In the genomic region with DNA sequence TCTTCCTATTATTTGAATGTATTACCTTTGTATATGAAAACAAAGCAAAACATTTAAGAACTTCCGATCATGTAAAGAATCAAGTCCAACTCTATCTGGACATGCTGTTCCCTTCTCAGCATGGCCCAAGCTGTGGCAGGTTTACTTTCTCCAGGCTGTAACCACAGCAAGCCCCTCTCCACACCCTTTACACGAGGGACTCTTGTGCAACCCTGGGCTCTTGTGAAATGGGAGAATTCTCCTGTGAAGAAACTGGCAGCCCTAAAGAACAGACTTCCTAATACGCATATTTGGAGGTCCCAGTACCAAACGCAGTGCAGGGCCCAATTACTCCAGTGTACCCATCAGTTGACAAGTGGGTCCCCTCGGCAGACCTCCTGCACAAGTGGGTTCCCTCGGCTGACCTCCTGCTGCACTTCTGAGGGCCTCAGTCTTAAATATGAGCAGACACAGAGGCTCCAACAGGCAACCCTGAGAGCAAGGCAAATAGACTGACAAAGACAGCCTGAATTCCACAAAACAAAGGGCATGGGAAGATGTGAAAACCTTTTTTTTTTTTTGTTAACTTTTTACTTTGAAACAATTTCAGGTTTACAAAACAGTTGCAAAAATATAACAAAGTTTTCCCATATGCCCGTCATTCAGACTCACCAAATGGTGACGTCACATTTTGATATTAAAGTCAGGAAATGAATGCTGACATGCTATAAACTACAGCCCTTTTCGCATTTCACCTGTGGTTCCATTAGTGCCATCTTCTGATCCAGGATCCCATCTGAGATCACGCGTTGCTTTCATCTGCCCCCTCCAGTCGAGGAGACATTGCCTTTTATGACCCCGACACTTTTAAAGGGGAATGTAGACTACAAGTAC, we compare ENCODE assay signal across 1 cellular context.
TF ChIP-seq lines count a peak whose summit lies in the region.

No MANE protein-coding gene starts in this region.

TF ChIP-seq in SK-N-SH treated with all-trans-retinoic acid at 6 μM for 48 hours, 23 proteins besides CTCF, POLR2A, EP300 and RAD21 (continued from another document):
- TF ChIP-seq, protein P1, sequence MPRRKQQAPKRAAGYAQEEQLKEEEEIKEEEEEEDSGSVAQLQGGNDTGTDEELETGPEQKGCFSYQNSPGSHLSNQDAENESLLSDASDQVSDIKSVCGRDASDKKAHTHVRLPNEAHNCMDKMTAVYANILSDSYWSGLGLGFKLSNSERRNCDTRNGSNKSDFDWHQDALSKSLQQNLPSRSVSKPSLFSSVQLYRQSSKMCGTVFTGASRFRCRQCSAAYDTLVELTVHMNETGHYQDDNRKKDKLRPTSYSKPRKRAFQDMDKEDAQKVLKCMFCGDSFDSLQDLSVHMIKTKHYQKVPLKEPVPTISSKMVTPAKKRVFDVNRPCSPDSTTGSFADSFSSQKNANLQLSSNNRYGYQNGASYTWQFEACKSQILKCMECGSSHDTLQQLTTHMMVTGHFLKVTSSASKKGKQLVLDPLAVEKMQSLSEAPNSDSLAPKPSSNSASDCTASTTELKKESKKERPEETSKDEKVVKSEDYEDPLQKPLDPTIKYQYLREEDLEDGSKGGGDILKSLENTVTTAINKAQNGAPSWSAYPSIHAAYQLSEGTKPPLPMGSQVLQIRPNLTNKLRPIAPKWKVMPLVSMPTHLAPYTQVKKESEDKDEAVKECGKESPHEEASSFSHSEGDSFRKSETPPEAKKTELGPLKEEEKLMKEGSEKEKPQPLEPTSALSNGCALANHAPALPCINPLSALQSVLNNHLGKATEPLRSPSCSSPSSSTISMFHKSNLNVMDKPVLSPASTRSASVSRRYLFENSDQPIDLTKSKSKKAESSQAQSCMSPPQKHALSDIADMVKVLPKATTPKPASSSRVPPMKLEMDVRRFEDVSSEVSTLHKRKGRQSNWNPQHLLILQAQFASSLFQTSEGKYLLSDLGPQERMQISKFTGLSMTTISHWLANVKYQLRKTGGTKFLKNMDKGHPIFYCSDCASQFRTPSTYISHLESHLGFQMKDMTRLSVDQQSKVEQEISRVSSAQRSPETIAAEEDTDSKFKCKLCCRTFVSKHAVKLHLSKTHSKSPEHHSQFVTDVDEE (CRISPR knock-in tag; IDR thresholded peaks at IDR 0.05): no peak
- TF ChIP-seq ARNTL (CRISPR knock-in tag; IDR thresholded peaks at IDR 0.05; ENCODE audit: borderline replicate concordance, low read depth) (no peak), PPARA (CRISPR knock-in tag; IDR thresholded peaks at IDR 0.05; ENCODE audit: borderline replicate concordance) (no peak), SNAI2 (CRISPR knock-in tag; IDR thresholded peaks at IDR 0.05) (no peak), GLIS3 (CRISPR knock-in tag; IDR thresholded peaks at IDR 0.05) (no peak), ESRRG (CRISPR knock-in tag; IDR thresholded peaks at IDR 0.05) (no peak), ZFP30 (CRISPR knock-in tag; IDR thresholded peaks at IDR 0.05) (no peak), ISL1 (CRISPR knock-in tag; IDR thresholded peaks at IDR 0.05) (no peak)
- TF ChIP-seq, protein P2, sequence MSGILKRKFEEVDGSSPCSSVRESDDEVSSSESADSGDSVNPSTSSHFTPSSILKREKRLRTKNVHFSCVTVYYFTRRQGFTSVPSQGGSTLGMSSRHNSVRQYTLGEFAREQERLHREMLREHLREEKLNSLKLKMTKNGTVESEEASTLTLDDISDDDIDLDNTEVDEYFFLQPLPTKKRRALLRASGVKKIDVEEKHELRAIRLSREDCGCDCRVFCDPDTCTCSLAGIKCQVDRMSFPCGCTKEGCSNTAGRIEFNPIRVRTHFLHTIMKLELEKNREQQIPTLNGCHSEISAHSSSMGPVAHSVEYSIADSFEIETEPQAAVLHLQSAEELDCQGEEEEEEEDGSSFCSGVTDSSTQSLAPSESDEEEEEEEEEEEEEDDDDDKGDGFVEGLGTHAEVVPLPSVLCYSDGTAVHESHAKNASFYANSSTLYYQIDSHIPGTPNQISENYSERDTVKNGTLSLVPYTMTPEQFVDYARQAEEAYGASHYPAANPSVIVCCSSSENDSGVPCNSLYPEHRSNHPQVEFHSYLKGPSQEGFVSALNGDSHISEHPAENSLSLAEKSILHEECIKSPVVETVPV (CRISPR knock-in tag; IDR thresholded peaks at IDR 0.05): no peak
TF ChIP-seq in SK-N-SH treated with all-trans-retinoic acid at 6 μM for 48 hours: peak in this region for 0.
